Comparison of ENCODE assay signal across 8 cellular contexts in genomic region chr10:77836299-77836820, GRCh38.
DNase-seq lines count a peak whose midpoint lies in the region; ATAC-seq, FAIRE-seq and TF ChIP-seq lines count a peak whose summit lies in the region.

No MANE protein-coding gene starts in this region.

- H3K27ac ChIP-seq in GM12878 (ENCODE audit: control insufficient read depth, insufficient read depth): peak overlapping the region; percentile 57

- ATAC-seq in HG03432 (IDR thresholded peaks at IDR 0.05; ENCODE audit: unreplicated experiment) (peak; percentile 76), GM12878 (peak; percentile 80), memory B cell (ENCODE audit: low read depth) (peak; percentile 83), HG03175 (IDR thresholded peaks at IDR 0.05; ENCODE audit: unreplicated experiment) (no peak)

- DNase-seq in GM04504 (ENCODE audit: low read depth) (peak; percentile 44), T-helper 22 cell (ENCODE audit: low read depth) (peak; percentile 77), GM12878 (ENCODE audit: low read depth, low spot score) (peak; percentile 66), memory B cell (ENCODE audit: low spot score in 2 of 2) (peak in 1 of 2 donors; percentile 32), amniotic stem cell (lab: John Stamatoyannopoulos, UW) (no peak)
- DNase-seq in stimulated activated CD8-positive, alpha-beta memory T cell treated with anti-CD3 and anti-CD28 coated beads, Interleukin-4, amount 100 ng/mL, for 48 hours: peak; percentile 62

- no peaks in the 10 kb centered on the region for H4K20me1 ChIP-seq in GM12878 (ENCODE audit: control insufficient read depth, insufficient read depth)

- H3K4me2 ChIP-seq in GM12878 (ENCODE audit: control insufficient read depth, insufficient read depth): no peak overlapping the region

- CTCF ChIA-PET in GM12878 (lab: Yijun Ruan, JAX): interaction anchor here (0.9 to 8.0 kb wide), 10 partner anchors 11 to 662 kb away, joined by 3 to 175 read pairs (median 4); no protein-coding TSS in a partner anchor

- H3K36me3 Mint-ChIP-seq in memory B cell: no peaks in the 10 kb centered on the region

- RAD21 ChIA-PET in GM12878 (lab: Charles Lee; ENCODE audit: unreplicated experiment): interaction anchor here (1.0 to 3.6 kb wide), 4 partner anchors 22 to 193 kb away, joined by 3 to 20 read pairs (median 8); no protein-coding TSS in a partner anchor

- H3K36me3 ChIP-seq in GM12878 (ENCODE audit: control insufficient read depth in 2 of 2, insufficient read depth in 2 of 2, low read length in 1 of 2): peaks cover 0 to 2% of the 10 kb centered on the region in 2 experiments; a peak in 2 of 4 replicates

- no peak overlapping the region for H3K9ac ChIP-seq in GM12878 (ENCODE audit: control insufficient read depth, insufficient read depth, low read length)

- H3K27ac Mint-ChIP-seq in memory B cell: peak overlapping the region; percentile 87

- in situ Hi-C loops in GM12878 (cut with MboI): loop anchor here (5.0 kb wide), 1 partner anchor 119 kb away; no protein-coding TSS in a partner anchor

- H3K4me1 Mint-ChIP-seq in memory B cell: peaks cover 12% of the 10 kb centered on the region

- peak overlapping the region; percentile 72 for H3K4me3 Mint-ChIP-seq in memory B cell

- peak; percentile 72 for FAIRE-seq in GM12878 (lab: Jason Lieb, UNC)

- no TSS peak for BruUV-seq in GM12878 (replicated peaks; lab: Mats Ljungman, UMichigan)

- POLR2A ChIA-PET in GM12878 (lab: Charles Lee): interaction anchor here (0.7 to 1.2 kb wide), 2 partner anchors 11 to 252 kb away, joined by 4 to 5 read pairs; no protein-coding TSS in a partner anchor

- no peaks in the 10 kb centered on the region for H3K9me3 Mint-ChIP-seq in memory B cell

- H3K4me1 ChIP-seq in GM12878 (ENCODE audit: control insufficient read depth, insufficient read depth, low read length): peaks cover 11% of the 10 kb centered on the region

- TF ChIP-seq EP300 in GM12878 (IDR thresholded peaks at IDR 0.05; ENCODE audit: borderline replicate concordance in 1 of 2, control insufficient read depth in 1 of 2, low read depth in 2 of 2, low read length in 2 of 2): no peak

- no peak for TF ChIP-seq RAD21 in GM12878 (IDR thresholded peaks at IDR 0.05; ENCODE audit: insufficient read depth, low read depth, low read length)

- no peaks in the 10 kb centered on the region for H3K27me3 ChIP-seq in GM12878 (replicated peaks in 1 of 2; ENCODE audit: control insufficient read depth in 2 of 2, insufficient read depth in 2 of 2, low read length in 1 of 2)

- TF ChIP-seq CTCF in GM12878 (IDR thresholded peaks at IDR 0.05 in 2 of 3, conservative IDR thresholded peaks at IDR 0.05 in 1 of 3; ENCODE audit: control insufficient read depth in 2 of 3, extremely low read depth in 1 of 3, insufficient read depth in 1 of 3, low read depth in 3 of 3, low read length in 3 of 3): no peak

- SMC1A ChIA-PET in GM12878 (lab: Charles Lee; ENCODE audit: uncharacterized antibody, unreplicated experiment): interaction anchor here (0.7 to 3.8 kb wide), 8 partner anchors 8 to 193 kb away, joined by 3 to 34 read pairs (median 4); no protein-coding TSS in a partner anchor

- TF ChIP-seq POLR2A in GM12878 (IDR thresholded peaks at IDR 0.05; ENCODE audit: low read depth, low read length): peak; percentile 66

- intact Hi-C loops in GM12878 (cut with micrococcal nuclease; ENCODE audit: unreplicated experiment): loop anchor here (5.0 kb wide), 1 partner anchor 669 kb away; no protein-coding TSS in a partner anchor

- WGBS in GM12878 (ENCODE audit: insufficient coverage, insufficient replicate concordance, low lambda C conversion rate, missing lambda C conversion rate): 1% methylated on average over 11 of the region's 11 CpGs

- no peaks in the 10 kb centered on the region for H3K79me2 ChIP-seq in GM12878 (ENCODE audit: control insufficient read depth, insufficient read depth, low read length)

- H3K27me3 Mint-ChIP-seq in memory B cell: no peaks in the 10 kb centered on the region

- no peaks in the 10 kb centered on the region for H3K9me3 ChIP-seq in GM12878 (replicated peaks; ENCODE audit: control insufficient read depth, insufficient read depth, low read length)

- peak overlapping the region; percentile 26 for H2AFZ ChIP-seq in GM12878 (ENCODE audit: control insufficient read depth, low read depth, low read length)

- H3K4me3 ChIP-seq in GM12878: peak overlapping the region; percentile 27

TF ChIP-seq in GM12878, 131 proteins besides CTCF, POLR2A, EP300 and RAD21 (continues in another document):
- peak; percentile 10; the same call in 1 of the 2 replicates for TF ChIP-seq ATF7 (IDR thresholded peaks at IDR 0.05; ENCODE audit: low read depth)
- 0 out of 2 replicates have a peak, but pooled peaks have one; percentile 29 for TF ChIP-seq ZNF687 (IDR thresholded peaks at IDR 0.05)
- TF ChIP-seq USF1 (IDR thresholded peaks at IDR 0.05; ENCODE audit: borderline replicate concordance, extremely low read length, insufficient read depth, low read depth, low read length): no peak
- TF ChIP-seq HDGF (IDR thresholded peaks at IDR 0.05): peak; percentile 60
- no peak for TF ChIP-seq NR2C2 (IDR thresholded peaks at IDR 0.05; ENCODE audit: borderline replicate concordance, control insufficient read depth, insufficient read length, low read depth)
- TF ChIP-seq POLR2AphosphoS5 (IDR thresholded peaks at IDR 0.05; ENCODE audit: low read length): peak; percentile 66
- TF ChIP-seq PRDM15 (CRISPR knock-in tag; IDR thresholded peaks at IDR 0.05): no peak
- no peak for TF ChIP-seq SPI1 (IDR thresholded peaks at IDR 0.05; ENCODE audit: borderline replicate concordance, insufficient read depth, low read depth, low read length)
- TF ChIP-seq ASH2L (IDR thresholded peaks at IDR 0.05; ENCODE audit: borderline replicate concordance, low read depth): no peak
